13 cellular contexts compared by ENCODE assay signal in the genomic region with DNA sequence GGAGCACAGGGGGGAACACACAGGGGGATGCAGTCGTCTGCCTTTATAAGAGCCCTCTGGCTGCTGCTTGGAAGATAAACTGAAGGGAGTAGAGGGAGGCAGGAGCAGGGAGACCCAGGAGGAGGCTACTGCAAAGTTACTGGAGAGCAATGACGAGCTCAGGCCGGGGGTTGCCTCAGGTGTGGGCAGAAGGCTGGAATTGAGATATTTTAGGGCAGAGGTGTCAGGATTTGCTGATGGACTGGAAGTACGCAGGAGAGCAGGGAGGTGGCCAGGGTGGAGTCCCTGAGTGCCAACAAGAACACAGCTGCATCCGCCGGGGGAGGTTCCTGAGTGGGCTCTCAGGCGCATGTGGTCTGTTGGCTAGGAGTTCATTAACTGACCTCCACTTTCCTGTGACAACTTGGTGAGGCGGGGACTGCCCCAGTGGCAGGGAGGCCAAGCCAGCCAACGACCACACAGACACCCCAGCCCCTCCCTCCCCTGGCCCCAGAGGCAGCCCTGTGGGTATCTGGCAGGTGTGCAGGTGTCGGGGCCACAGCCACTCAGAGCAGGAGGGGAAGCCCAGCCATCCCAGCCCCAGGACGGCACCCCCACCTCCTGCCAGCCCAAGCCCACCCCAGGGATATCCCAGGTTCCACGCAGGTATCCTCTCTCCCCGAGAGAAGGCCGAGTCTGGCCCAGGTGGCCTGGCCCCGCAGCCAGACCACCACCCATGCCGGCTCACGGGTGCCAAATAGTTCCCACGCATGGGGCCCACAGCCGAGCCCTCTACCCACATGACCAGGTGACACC.
DNase-seq lines count a peak whose midpoint lies in the region; ATAC-seq and TF ChIP-seq lines count a peak whose summit lies in the region.
"Had no signal": no experiment of that assay in that cellular context is flagged by ENCODE, and none has a peak within 500 bp of the region (broad histone marks: within the 10 kb centered on the region; RNA-seq: fewer than 3 reads in every experiment).

No MANE protein-coding gene starts in this region.

- ATAC-seq in GM19397 (IDR thresholded peaks at IDR 0.05; ENCODE audit: unreplicated experiment) = peak; percentile 34
- ATAC-seq in HG03460 (IDR thresholded peaks at IDR 0.05; ENCODE audit: unreplicated experiment) = peak; percentile 44
- peak; percentile 42 for ATAC-seq in memory B cell (ENCODE audit: low read depth)
- no peak for ATAC-seq in HG02884 (IDR thresholded peaks at IDR 0.05; ENCODE audit: unreplicated experiment)
- ATAC-seq in HG02970 (IDR thresholded peaks at IDR 0.05; ENCODE audit: low FRiP score, unreplicated experiment) = no peak
- ATAC-seq in HG03439 (IDR thresholded peaks at IDR 0.05; ENCODE audit: unreplicated experiment) = no peak
- ATAC-seq: activated CD4-positive, alpha-beta T cell treated with anti-CD3 and anti-CD28 coated beads for 36 hours had no signal

- H3K4me1 Mint-ChIP-seq in memory B cell = peaks cover 44% of the 10 kb centered on the region

- H3K27me3 Mint-ChIP-seq in memory B cell = no peaks in the 10 kb centered on the region
- H3K27me3 Mint-ChIP-seq: activated CD4-positive, alpha-beta T cell treated with anti-CD3 and anti-CD28 coated beads for 36 hours had no signal

- peak overlapping the region; percentile 76 for H3K27ac Mint-ChIP-seq in memory B cell
- H3K27ac Mint-ChIP-seq: activated CD4-positive, alpha-beta T cell treated with anti-CD3 and anti-CD28 coated beads for 36 hours had no signal

- DNase-seq in GM12865 (ENCODE audit: low read depth) (peak; percentile 55), memory B cell (ENCODE audit: low spot score in 2 of 2) (no peak), HK-2 (ENCODE audit: unreplicated experiment) (no peak)
- DNase-seq: activated CD4-positive, alpha-beta T cell treated with anti-CD3 and anti-CD28 coated beads for 36 hours; NCI-H1105 treated with DMSO at 0.1 percent for 48 hours; NCI-H774; stimulated activated CD8-positive, alpha-beta memory T cell treated with anti-CD3 and anti-CD28 coated beads, Interleukin-4, amount 100 ng/mL, for 48 hours; SW 1271 had no signal

- peaks cover 7% of the 10 kb centered on the region for H3K9me3 Mint-ChIP-seq in memory B cell

- H3K36me3 Mint-ChIP-seq in memory B cell = peaks cover 49% of the 10 kb centered on the region

- H3K4me3 ChIP-seq in GM12865 (ENCODE audit: low read depth, low read length) = no peak overlapping the region

- peak overlapping the region; percentile 49 for H3K4me3 Mint-ChIP-seq in memory B cell
- H3K4me3 Mint-ChIP-seq: activated CD4-positive, alpha-beta T cell treated with anti-CD3 and anti-CD28 coated beads for 36 hours had no signal

- TF ChIP-seq CTCF in GM12865 (IDR thresholded peaks at IDR 0.05; ENCODE audit: insufficient read depth, low read depth, low read length, missing control alignments) = no peak

Comparison
In these comparisons a context has a peak if more than half of its experiments do, and no peak if none do; other contexts are left out.
1. ATAC-seq: peak in GM19397 (single experiment), HG03460 (single experiment) and memory B cell (single experiment); none in HG02884 (single experiment), HG02970 (single experiment) and HG03439 (single experiment).